In genomic region chr3:119228290-119229145, GRCh38 we compare ENCODE assay signal across 17 cellular contexts. TPM values are rescaled to one million over a fixed set of nuclear protein-coding genes. Genes with fewer than 3 reads are reported as not detected.
DNase-seq lines count a peak whose midpoint lies in the region; ATAC-seq, FAIRE-seq and TF ChIP-seq lines count a peak whose summit lies in the region.
"Had no signal": no experiment of that assay in that cellular context is flagged by ENCODE, and none has a peak within 500 bp of the region (broad histone marks: within the 10 kb centered on the region; RNA-seq: fewer than 3 reads in every experiment).

No MANE protein-coding gene starts in this region.

- H3K4me3 Mint-ChIP-seq in activated naive CD4-positive, alpha-beta T cell treated with anti-CD3 and anti-CD28 coated beads for 36 hours: no peak overlapping the region
- H3K4me3 Mint-ChIP-seq in activated naive CD4-positive, alpha-beta T cell treated with anti-CD3 and anti-CD28 coated beads, Interleukin-2, amount 10 ng/mL, durations not matched to agents 7 days and 5 days: no peak overlapping the region
- H3K4me3 Mint-ChIP-seq: GM23338 had no signal

- no peak for DNase-seq in activated naive CD4-positive, alpha-beta T cell treated with anti-CD3 and anti-CD28 coated beads for 36 hours
- no peak for DNase-seq in activated naive CD4-positive, alpha-beta T cell treated with anti-CD3 and anti-CD28 coated beads, Interleukin-2, amount 10 ng/mL, durations not matched to agents 7 days and 5 days
- DNase-seq in HTR-8/SVneo (ENCODE audit: insufficient read length, low spot score): no peak
- DNase-seq in mucosa of descending colon: no peak
- DNase-seq in transverse colon: no peak
- DNase-seq in ascending aorta (ENCODE audit: low spot score in 2 of 2): no peak
- no peak for DNase-seq in ACHN
- DNase-seq: NCI-H1436, NCI-H2171, NCI-H446, NCI-H69 had no signal

- H3K27me3 ChIP-seq in transverse colon (no peaks in the 10 kb centered on the region), ascending aorta (no peaks in the 10 kb centered on the region)

- TF ChIP-seq POLR2A in transverse colon (IDR thresholded peaks at IDR 0.05): no peak

- WGBS in transverse colon (ENCODE audit: low coverage in 1 of 2), 2 donors: 88 to 100% methylated on average over 1 to 2 of the region's 2 CpGs

- H3K27ac ChIP-seq in transverse colon: peak overlapping the region in 3 of 4 donors; percentile 62 to 76 (median 75)
- H3K27ac ChIP-seq in ascending aorta: no peak overlapping the region
- H3K27ac ChIP-seq: C4-2B, KMS-11 had no signal

- peaks cover 73% of the 10 kb centered on the region for H3K4me1 Mint-ChIP-seq in activated naive CD4-positive, alpha-beta T cell treated with anti-CD3 and anti-CD28 coated beads for 36 hours (ENCODE audit: low read depth)
- H3K4me1 Mint-ChIP-seq in activated naive CD4-positive, alpha-beta T cell treated with anti-CD3 and anti-CD28 coated beads, Interleukin-2, amount 10 ng/mL, durations not matched to agents 7 days and 5 days: peaks cover 34% of the 10 kb centered on the region

- H3K36me3 Mint-ChIP-seq in activated naive CD4-positive, alpha-beta T cell treated with anti-CD3 and anti-CD28 coated beads for 36 hours (ENCODE audit: low read depth): peaks cover 53% of the 10 kb centered on the region
- peaks cover 70% of the 10 kb centered on the region for H3K36me3 Mint-ChIP-seq in activated naive CD4-positive, alpha-beta T cell treated with anti-CD3 and anti-CD28 coated beads, Interleukin-2, amount 10 ng/mL, durations not matched to agents 7 days and 5 days

- no peaks in the 10 kb centered on the region for H3K9me3 Mint-ChIP-seq in activated naive CD4-positive, alpha-beta T cell treated with anti-CD3 and anti-CD28 coated beads for 36 hours
- H3K9me3 Mint-ChIP-seq in activated naive CD4-positive, alpha-beta T cell treated with anti-CD3 and anti-CD28 coated beads, Interleukin-2, amount 10 ng/mL, durations not matched to agents 7 days and 5 days: no peaks in the 10 kb centered on the region
- H3K9me3 Mint-ChIP-seq: GM23338 had no signal

- no peak for TF ChIP-seq CTCF in mucosa of descending colon (IDR thresholded peaks at IDR 0.05)
- no peak for TF ChIP-seq CTCF in transverse colon (IDR thresholded peaks at IDR 0.05)
- TF ChIP-seq CTCF in ascending aorta (IDR thresholded peaks at IDR 0.05): no peak

- ATAC-seq in mucosa of descending colon: peak; percentile 6
- ATAC-seq: GM23338 had no signal

- H3K27me3 Mint-ChIP-seq in activated naive CD4-positive, alpha-beta T cell treated with anti-CD3 and anti-CD28 coated beads for 36 hours (ENCODE audit: low read depth): no peaks in the 10 kb centered on the region
- H3K27me3 Mint-ChIP-seq in activated naive CD4-positive, alpha-beta T cell treated with anti-CD3 and anti-CD28 coated beads, Interleukin-2, amount 10 ng/mL, durations not matched to agents 7 days and 5 days: no peaks in the 10 kb centered on the region

- H3K27ac Mint-ChIP-seq in activated naive CD4-positive, alpha-beta T cell treated with anti-CD3 and anti-CD28 coated beads for 36 hours: peak overlapping the region; percentile 50
- no peak overlapping the region for H3K27ac Mint-ChIP-seq in activated naive CD4-positive, alpha-beta T cell treated with anti-CD3 and anti-CD28 coated beads, Interleukin-2, amount 10 ng/mL, durations not matched to agents 7 days and 5 days
- H3K27ac Mint-ChIP-seq: GM23338 had no signal

- H3K36me3 ChIP-seq in mucosa of descending colon (ENCODE audit: low read depth) (no peaks in the 10 kb centered on the region), transverse colon (peaks cover 0 to 31% (median 9%) of the 10 kb centered on the region in 4 donors), ascending aorta (peaks cover 41 to 64% of the 10 kb centered on the region in 2 donors)

- in situ Hi-C loops in transverse colon (cut with MboI; ENCODE audit: low pct_ligation_motif_present in 1 of 4, low pct_unique_long_range_greater_than_20kb in 1 of 4, low sequenced_read_pairs in 3 of 4): loop anchor here in 3 of 4 donors (25.0 kb wide), 1 partner anchor 341 kb away; no protein-coding TSS in a partner anchor
- in situ Hi-C loops in ACHN (cut with HindIII; ENCODE audit: low pct_ligation_motif_present, low pct_unique_long_range_greater_than_20kb, low sequenced_read_pairs): no loop called here

- TF ChIP-seq EP300 in transverse colon (IDR thresholded peaks at IDR 0.05; ENCODE audit: low read depth): no peak

- no peaks in the 10 kb centered on the region for H3K9me3 ChIP-seq in mucosa of descending colon
- no peaks in the 10 kb centered on the region for H3K9me3 ChIP-seq in transverse colon
- H3K9me3 ChIP-seq in ascending aorta: no peaks in the 10 kb centered on the region

- H3K4me3 ChIP-seq in mucosa of descending colon: no peak overlapping the region
- H3K4me3 ChIP-seq in transverse colon: no peak overlapping the region
- H3K4me3 ChIP-seq in ascending aorta: no peak overlapping the region
- H3K4me3 ChIP-seq: GM23338 had no signal

- CTCF ChIA-PET in activated naive CD4-positive, alpha-beta T cell treated with anti-CD3 and anti-CD28 coated beads for 36 hours (lab: Charles Lee): no interaction called here
- CTCF ChIA-PET in activated naive CD4-positive, alpha-beta T cell treated with anti-CD3 and anti-CD28 coated beads, Interleukin-2, amount 10 ng/mL, durations not matched to agents 7 days and 5 days (lab: Charles Lee): interaction anchor here (0.6 to 0.8 kb wide), 2 partner anchors 13 to 332 kb away, joined by 3 read pairs; no protein-coding TSS in a partner anchor

- peaks cover 25% of the 10 kb centered on the region for H3K4me1 ChIP-seq in mucosa of descending colon (ENCODE audit: low read depth)
- peaks cover 0 to 36% (median 28%) of the 10 kb centered on the region in 4 donors for H3K4me1 ChIP-seq in transverse colon
- no peaks in the 10 kb centered on the region for H3K4me1 ChIP-seq in ascending aorta

- intact Hi-C loops in activated naive CD4-positive, alpha-beta T cell treated with anti-CD3 and anti-CD28 coated beads for 36 hours (cut with micrococcal nuclease): loop anchor here (1.0 to 10.0 kb wide), 3 partner anchors 8 to 1516 kb away; partner anchors contain the start of genes GTF2E1 and RABL3
- intact Hi-C loops in mucosa of descending colon (cut with DNase I, micrococcal nuclease): no loop called here
- intact Hi-C loops in transverse colon (cut with DNase I; ENCODE audit: low total_unique reads): no loop called here
- intact Hi-C loops in ascending aorta (cut with DNase I): no loop called here

- peak; percentile 28 for FAIRE-seq in HTR-8/SVneo (lab: Jason Lieb, UNC)
- FAIRE-seq: GM12892 had no signal

RNA-seq across cellular contexts. Expression of gene B4GALT4, which starts 12.2 kb away (rescaled TPM):
- total RNA-seq in activated naive CD4-positive, alpha-beta T cell treated with anti-CD3 and anti-CD28 coated beads for 36 hours: 10 to 100 TPM; 22.0 to 22.8 TPM
- total RNA-seq in mucosa of descending colon: 10 to 100 TPM; 35.0 to 73.9 (median 58.9) TPM
- 10 to 100 TPM; 27.7 to 54.2 (median 52.0) TPM for total RNA-seq in transverse colon
- total RNA-seq in ascending aorta: 6.4 TPM

RNA-seq across cellular contexts. Expression of gene UPK1B, which starts 55.1 kb away (rescaled TPM):
- total RNA-seq in activated naive CD4-positive, alpha-beta T cell treated with anti-CD3 and anti-CD28 coated beads for 36 hours: under 1 TPM in 1 of 2 experiments, not detected in 1; 0.21 TPM
- total RNA-seq in mucosa of descending colon (not detected), transverse colon (under 1 TPM in 1 of 4 donors, not detected in 3; 0.95 TPM), ascending aorta (not detected)
- total RNA-seq: A673, Daoy had no signal

Comparison
In these comparisons a context has a peak if more than half of its experiments do, and no peak if none do; other contexts are left out.
1. H3K27ac ChIP-seq: peak in transverse colon (3 of 4); none in ascending aorta (0 of 2).